Comparison of ENCODE assay signal across 13 cellular contexts in genomic region chr19:15779756-15780476, GRCh38. TPM values are rescaled to one million over a fixed set of nuclear protein-coding genes. Genes with fewer than 3 reads are reported as not detected.
DNase-seq lines count a peak whose midpoint lies in the region; ATAC-seq, FAIRE-seq and TF ChIP-seq lines count a peak whose summit lies in the region.
"Had no signal": no experiment of that assay in that cellular context is flagged by ENCODE, and none has a peak within 500 bp of the region (broad histone marks: within the 10 kb centered on the region; RNA-seq: fewer than 3 reads in every experiment).

No MANE protein-coding gene starts in this region.

- H3K4me2 ChIP-seq in smooth muscle cell: no peak overlapping the region

- no peaks in the 10 kb centered on the region for H4K20me1 ChIP-seq in smooth muscle cell (ENCODE audit: low read depth)

- no peak overlapping the region for H3K27ac ChIP-seq in smooth muscle cell (ENCODE audit: low read depth)

- no peak for FAIRE-seq in RCC 7860 (lab: Jason Lieb, UNC)
- FAIRE-seq: H1 had no signal

- DNase-seq in COLO668 (lab: John Stamatoyannopoulos, UW; ENCODE audit: unreplicated experiment) (peak; percentile 11), RCC 7860 (ENCODE audit: low spot score) (peak; percentile 37), glomerular visceral epithelial cell (ENCODE audit: extremely low spot score) (peak; percentile 17), posterior cingulate gyrus (peak; percentile 72 to 95 (median 78)), NK-92 (lab: John Stamatoyannopoulos, UW; ENCODE audit: unreplicated experiment) (no peak), smooth muscle cell (lab: John Stamatoyannopoulos, UW; ENCODE audit: unreplicated experiment) (no peak)
- DNase-seq: activated CD4-positive, alpha-beta T cell treated with anti-CD3 and anti-CD28 coated beads for 4 hours; effector memory CD4-positive, alpha-beta T cell had no signal

- no peak for TF ChIP-seq CTCF in smooth muscle cell (IDR thresholded peaks at IDR 0.05; ENCODE audit: borderline replicate concordance, insufficient read depth, poor library complexity, severe bottlenecking)

- no peak for ATAC-seq in GM21367 (IDR thresholded peaks at IDR 0.05; ENCODE audit: unreplicated experiment)
- ATAC-seq in HG02571 (IDR thresholded peaks at IDR 0.05; ENCODE audit: unreplicated experiment): no peak

- H3K4me1 ChIP-seq in smooth muscle cell (ENCODE audit: low read depth): no peaks in the 10 kb centered on the region

- no peak overlapping the region for H2AFZ ChIP-seq in smooth muscle cell (ENCODE audit: low read depth)

- no peaks in the 10 kb centered on the region for H3F3A ChIP-seq in smooth muscle cell (ENCODE audit: low read depth)

- no peaks in the 10 kb centered on the region for H3K79me2 ChIP-seq in smooth muscle cell (ENCODE audit: low read depth)

- WGBS in smooth muscle cell (ENCODE audit: low lambda C conversion rate): 64% methylated on average over 10 of the region's 10 CpGs

- no peaks in the 10 kb centered on the region for H3K27me3 ChIP-seq in smooth muscle cell (ENCODE audit: low read depth)

- no peaks in the 10 kb centered on the region for H3K9me3 ChIP-seq in smooth muscle cell (replicated peaks; ENCODE audit: low read depth)

- no peak overlapping the region for H3K9ac ChIP-seq in smooth muscle cell (ENCODE audit: low read depth)

- H3K36me3 ChIP-seq in smooth muscle cell (ENCODE audit: low read depth): no peaks in the 10 kb centered on the region

- H3K4me3 ChIP-seq in smooth muscle cell: no peak overlapping the region
- H3K4me3 ChIP-seq: skin epidermis had no signal

- intact Hi-C loops in posterior cingulate gyrus (cut with DNase I): no loop called here

RNA-seq across cellular contexts. Expression of gene OR10H5, which starts 7.5 kb away (rescaled TPM):
- not detected in 2 replicates for total RNA-seq in smooth muscle cell
- polyA plus RNA-seq in smooth muscle cell: not detected in 2 replicates
- total RNA-seq: H1, LHCN-M2 had no signal
- polyA plus RNA-seq: H1 had no signal

RNA-seq across cellular contexts. Expression of gene OR10H1, which starts 35.5 kb away (rescaled TPM):
- not detected in 2 replicates for total RNA-seq in smooth muscle cell
- polyA plus RNA-seq in smooth muscle cell: not detected in 2 replicates
- total RNA-seq: H1, LHCN-M2 had no signal
- polyA plus RNA-seq: H1 had no signal

RNA-seq across cellular contexts. Expression of gene OR10H3, which starts 42.1 kb away (rescaled TPM):
- not detected in 2 replicates for total RNA-seq in smooth muscle cell
- not detected in 2 replicates for polyA plus RNA-seq in smooth muscle cell
- total RNA-seq: H1, LHCN-M2 had no signal
- polyA plus RNA-seq: H1 had no signal

RNA-seq across cellular contexts. Expression of gene OR10H2, which starts 52.1 kb away (rescaled TPM):
- not detected in 2 replicates for total RNA-seq in smooth muscle cell
- polyA plus RNA-seq in smooth muscle cell: not detected in 2 replicates
- total RNA-seq: H1, LHCN-M2 had no signal
- polyA plus RNA-seq: H1 had no signal

Comparison
In these comparisons a context has a peak if more than half of its experiments do, and no peak if none do; other contexts are left out.
1. DNase-seq: peak in COLO668 (single experiment), RCC 7860 (single experiment), glomerular visceral epithelial cell (single experiment) and posterior cingulate gyrus (10 of 10); none in NK-92 (single experiment) and smooth muscle cell (single experiment).